18 cellular contexts compared by ENCODE assay signal in the genomic region with DNA sequence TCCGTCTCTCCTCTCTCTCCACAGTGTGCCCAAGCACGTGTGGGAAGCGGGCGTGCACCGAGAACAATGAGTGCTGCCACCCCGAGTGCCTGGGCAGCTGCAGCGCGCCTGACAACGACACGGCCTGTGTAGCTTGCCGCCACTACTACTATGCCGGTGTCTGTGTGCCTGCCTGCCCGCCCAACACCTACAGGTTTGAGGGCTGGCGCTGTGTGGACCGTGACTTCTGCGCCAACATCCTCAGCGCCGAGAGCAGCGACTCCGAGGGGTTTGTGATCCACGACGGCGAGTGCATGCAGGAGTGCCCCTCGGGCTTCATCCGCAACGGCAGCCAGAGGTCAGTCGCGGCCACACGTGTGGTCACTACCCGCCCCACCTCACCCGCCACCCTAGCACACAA.
DNase-seq lines count a peak whose midpoint lies in the region; ATAC-seq, FAIRE-seq and TF ChIP-seq lines count a peak whose summit lies in the region.
"Had no signal": no experiment of that assay in that cellular context is flagged by ENCODE, and none has a peak within 500 bp of the region (broad histone marks: within the 10 kb centered on the region; RNA-seq: fewer than 3 reads in every experiment).

No MANE protein-coding gene starts in this region.

- peak overlapping the region; percentile 95 for H3K14ac ChIP-seq in trophoblast cell (ENCODE audit: low read length)

- BruUV-seq in Panc1 (replicated peaks; lab: Mats Ljungman, UMichigan), result no TSS peak

- peak overlapping the region; percentile 95 to 97 for H3K27ac ChIP-seq in A549
- peak overlapping the region; percentile 82 for H3K27ac ChIP-seq in Panc1 (ENCODE audit: low read length)
- H3K27ac ChIP-seq in endodermal cell (ENCODE audit: low read depth, low read length), result no peak overlapping the region
- peak overlapping the region; percentile 97 for H3K27ac ChIP-seq in trophoblast cell (ENCODE audit: low read depth, low read length)

- no peak overlapping the region for H3K4me3 Mint-ChIP-seq in endodermal cell
- no peak overlapping the region for H3K4me3 Mint-ChIP-seq in stimulated activated effector memory CD8-positive, alpha-beta T cell treated with anti-CD3 and anti-CD28 coated beads, Interleukin-12 subunit alpha, Interleukin-12 subunit beta, amount 100 ng/mL, for 72 hours
- H3K4me3 Mint-ChIP-seq: CD14-positive monocyte had no signal

- POLR2A ChIA-PET in A549 (lab: Yijun Ruan, JAX) (interaction anchor here (2.5 kb wide), 1 partner anchor 18 kb away, joined by 21 read pairs; no protein-coding TSS in a partner anchor), Panc1 (lab: Charles Lee) (no interaction called here)

- peak overlapping the region; percentile 69 for H3K27ac Mint-ChIP-seq in endodermal cell
- H3K27ac Mint-ChIP-seq in stimulated activated effector memory CD8-positive, alpha-beta T cell treated with anti-CD3 and anti-CD28 coated beads, Interleukin-12 subunit alpha, Interleukin-12 subunit beta, amount 100 ng/mL, for 72 hours, result no peak overlapping the region

- H3K18ac ChIP-seq in trophoblast cell (ENCODE audit: low read length), result peak overlapping the region; percentile 94

- DNase-seq in A549 (ENCODE audit: low read depth in 1 of 2, low spot score in 1 of 2) (no peak), Panc1 (ENCODE audit: low read depth, low spot score) (no peak), endodermal cell (no peak), trophoblast cell (no peak), frontal cortex (ENCODE audit: low spot score in 2 of 2) (no peak), SHP77 treated with DMSO at 0.1 percent for 48 hours (lab: John Stamatoyannopoulos, UW) (no peak)
- no peak for DNase-seq in stimulated activated effector memory CD8-positive, alpha-beta T cell treated with anti-CD3 and anti-CD28 coated beads, Interleukin-12 subunit alpha, Interleukin-12 subunit beta, amount 100 ng/mL, for 72 hours (ENCODE audit: low spot score in 2 of 2)
- DNase-seq: COR-L47, GOT3, Kasumi-1, NCI-H187 treated with DMSO at 0.1 percent for 48 hours, NCI-H2171, NCI-H510A, SJCRH30 had no signal

- peak overlapping the region; percentile 99 for H2AK5ac ChIP-seq in trophoblast cell (ENCODE audit: low read length)

- CTCF ChIA-PET in A549 (lab: Yijun Ruan, JAX) (interaction anchor here (0.6 to 7.2 kb wide), 6 partner anchors 9 to 372 kb away, joined by 3 to 79 read pairs (median 5); no protein-coding TSS in a partner anchor), Panc1 (lab: Charles Lee) (no interaction called here)

- ATAC-seq in A549 (no peak), Panc1 (no peak), HG02610 (IDR thresholded peaks at IDR 0.05; ENCODE audit: unreplicated experiment) (no peak)
- ATAC-seq in stimulated activated effector memory CD8-positive, alpha-beta T cell treated with anti-CD3 and anti-CD28 coated beads, Interleukin-12 subunit alpha, Interleukin-12 subunit beta, amount 100 ng/mL, for 72 hours, result no peak

- peak overlapping the region; percentile 5 for H2AFZ ChIP-seq in trophoblast cell (ENCODE audit: insufficient read depth, low read length, poor library complexity)

- H3K9me3 ChIP-seq in A549, result no peaks in the 10 kb centered on the region
- H3K9me3 ChIP-seq in Panc1 (ENCODE audit: control insufficient read depth, insufficient read depth, low read depth, low read length), result no peaks in the 10 kb centered on the region
- H3K9me3 ChIP-seq in endodermal cell (ENCODE audit: control insufficient read depth, low read length), result no peaks in the 10 kb centered on the region
- H3K9me3 ChIP-seq in trophoblast cell (ENCODE audit: insufficient read depth, low read depth, low read length), result peaks cover 3% of the 10 kb centered on the region
- H3K9me3 ChIP-seq: SJCRH30 had no signal

- H3K9me3 Mint-ChIP-seq in endodermal cell, result no peaks in the 10 kb centered on the region
- no peaks in the 10 kb centered on the region for H3K9me3 Mint-ChIP-seq in stimulated activated effector memory CD8-positive, alpha-beta T cell treated with anti-CD3 and anti-CD28 coated beads, Interleukin-12 subunit alpha, Interleukin-12 subunit beta, amount 100 ng/mL, for 72 hours
- H3K9me3 Mint-ChIP-seq: CD14-positive monocyte had no signal

- peak overlapping the region; percentile 75 for H2BK5ac ChIP-seq in trophoblast cell (ENCODE audit: low read depth, low read length, poor library complexity)

- FAIRE-seq in A549 (lab: Jason Lieb, UNC) (no peak), frontal cortex (lab: Jason Lieb, UNC) (no peak)
- FAIRE-seq: GM18507, RCC 7860 had no signal

- H4K91ac ChIP-seq in trophoblast cell (ENCODE audit: low read depth, low read length), result peak overlapping the region; percentile 83

- peak overlapping the region; percentile 62 for H3K4ac ChIP-seq in trophoblast cell (ENCODE audit: low read depth, low read length)

- H2BK12ac ChIP-seq in trophoblast cell (ENCODE audit: low read length), result peak overlapping the region; percentile 98

- in situ Hi-C loops in Panc1 (cut with HindIII; ENCODE audit: low pct_unique_long_range_greater_than_20kb, low sequenced_read_pairs), result no loop called here

- H3K4me1 ChIP-seq in A549 (peaks cover 100% of the 10 kb centered on the region), Panc1 (ENCODE audit: control insufficient read depth, insufficient read depth, low read length) (peaks cover 57% of the 10 kb centered on the region), endodermal cell (ENCODE audit: control insufficient read depth, insufficient read depth, low read length) (peaks cover 3% of the 10 kb centered on the region), trophoblast cell (ENCODE audit: control insufficient read depth in 1 of 2, insufficient read depth in 2 of 2, low read length in 2 of 2) (peaks cover 23 to 40% of the 10 kb centered on the region in 2 experiments)

- peak overlapping the region; percentile 46 for H4K12ac ChIP-seq in trophoblast cell (ENCODE audit: low read depth, low read length)

- peaks cover 23% of the 10 kb centered on the region for H3K79me2 ChIP-seq in trophoblast cell (ENCODE audit: control insufficient read depth, insufficient read depth, low read length, poor library complexity)

- 95% methylated on average over 28 of the region's 31 CpGs for WGBS in A549 (ENCODE audit: missing lambda C conversion rate)
- 96 to 98% methylated on average over 28 to 31 of the region's 31 CpGs for WGBS in endodermal cell (ENCODE audit: insufficient coverage in 1 of 2, insufficient read length in 1 of 2), 2 experiments
- WGBS in trophoblast cell (ENCODE audit: extremely low coverage, insufficient coverage, insufficient read length), result no CpG with 5 or more reads among the region's 31 CpGs

- H3K4me3 ChIP-seq in A549 (no peak overlapping the region), Panc1 (ENCODE audit: low read depth in 2 of 2, low read length in 2 of 2) (no peak overlapping the region), endodermal cell (ENCODE audit: low read length) (no peak overlapping the region), trophoblast cell (ENCODE audit: low read depth, low read length) (no peak overlapping the region)
- H3K4me3 ChIP-seq: SJCRH30 had no signal

- no peak for TF ChIP-seq EP300 in A549 (IDR thresholded peaks at IDR 0.05)

- no peak overlapping the region for H3K23ac ChIP-seq in trophoblast cell (ENCODE audit: low read length)

- no peaks in the 10 kb centered on the region for H3K27me3 ChIP-seq in Panc1 (ENCODE audit: control insufficient read depth, insufficient read depth, low read length)
- H3K27me3 ChIP-seq in endodermal cell (ENCODE audit: control insufficient read depth, insufficient read depth, low read length, poor library complexity, severe bottlenecking), result no peaks in the 10 kb centered on the region
- no peaks in the 10 kb centered on the region for H3K27me3 ChIP-seq in trophoblast cell (ENCODE audit: insufficient read depth, low read length)
- H3K27me3 ChIP-seq: SJCRH30 had no signal

- H3K9ac ChIP-seq in endodermal cell (ENCODE audit: extremely low read depth, low read length, poor library complexity, severe bottlenecking) (no peak overlapping the region), trophoblast cell (ENCODE audit: low read length) (no peak overlapping the region)

- H4K8ac ChIP-seq in trophoblast cell (ENCODE audit: low read depth, low read length), result peak overlapping the region; percentile 61

- H3K4me1 Mint-ChIP-seq in endodermal cell, result peaks cover 4% of the 10 kb centered on the region
- H3K4me1 Mint-ChIP-seq in stimulated activated effector memory CD8-positive, alpha-beta T cell treated with anti-CD3 and anti-CD28 coated beads, Interleukin-12 subunit alpha, Interleukin-12 subunit beta, amount 100 ng/mL, for 72 hours, result no peaks in the 10 kb centered on the region

- peak overlapping the region; percentile 89 for H2BK120ac ChIP-seq in trophoblast cell (ENCODE audit: insufficient read depth, low read length, poor library complexity)

- TF ChIP-seq RAD21 in A549 (conservative IDR thresholded peaks at IDR 0.05 in 1 of 2, IDR thresholded peaks at IDR 0.05 in 1 of 2), result no peak

- peaks cover 53% of the 10 kb centered on the region for H3K79me1 ChIP-seq in trophoblast cell (ENCODE audit: low read length)

- H3K4me2 ChIP-seq in A549, result no peak overlapping the region; the same call in 2 of the 3 replicates
- no peak overlapping the region for H3K4me2 ChIP-seq in trophoblast cell (ENCODE audit: low read length)

- no peak for TF ChIP-seq POLR2A in A549 (IDR thresholded peaks at IDR 0.05; ENCODE audit: low read length)

- H3K36me3 ChIP-seq in Panc1 (ENCODE audit: control insufficient read depth, insufficient read depth, low read length), result no peaks in the 10 kb centered on the region
- H3K36me3 ChIP-seq in endodermal cell (ENCODE audit: control insufficient read depth, insufficient read depth, low read length), result peaks cover 34% of the 10 kb centered on the region
- peaks cover 10 to 12% of the 10 kb centered on the region in 2 experiments for H3K36me3 ChIP-seq in trophoblast cell (ENCODE audit: control insufficient read depth in 1 of 2, insufficient read depth in 2 of 2, low read length in 2 of 2)
- H3K36me3 ChIP-seq: SJCRH30 had no signal

- peaks cover 25% of the 10 kb centered on the region for H3K36me3 Mint-ChIP-seq in endodermal cell (ENCODE audit: low read depth)
- peaks cover 3% of the 10 kb centered on the region for H3K36me3 Mint-ChIP-seq in stimulated activated effector memory CD8-positive, alpha-beta T cell treated with anti-CD3 and anti-CD28 coated beads, Interleukin-12 subunit alpha, Interleukin-12 subunit beta, amount 100 ng/mL, for 72 hours

- TF ChIP-seq CTCF in A549 (IDR thresholded peaks at IDR 0.05) (no peak), Panc1 (IDR thresholded peaks at IDR 0.05) (no peak), endodermal cell (conservative IDR thresholded peaks at IDR 0.05) (no peak)

- intact Hi-C loops in Panc1 (cut with micrococcal nuclease; ENCODE audit: unreplicated experiment), result no loop called here

- no peaks in the 10 kb centered on the region for H3K27me3 Mint-ChIP-seq in endodermal cell (ENCODE audit: insufficient read depth)

TF ChIP-seq in A549, 52 proteins besides CTCF, POLR2A, EP300 and RAD21:
- TF ChIP-seq BHLHE40 (IDR thresholded peaks at IDR 0.05; ENCODE audit: low read depth, low read length), result no peak
- 0 out of 2 replicates have a peak, but pooled peaks have one; percentile 3 for TF ChIP-seq EHF (CRISPR knock-in tag; IDR thresholded peaks at IDR 0.05)
- peak; percentile 19; the same call in 1 of the 2 replicates for TF ChIP-seq HOXB13 (CRISPR knock-in tag; IDR thresholded peaks at IDR 0.05; ENCODE audit: low read depth)
